ENCODE assay signal across 1 cellular context in the genomic region with DNA sequence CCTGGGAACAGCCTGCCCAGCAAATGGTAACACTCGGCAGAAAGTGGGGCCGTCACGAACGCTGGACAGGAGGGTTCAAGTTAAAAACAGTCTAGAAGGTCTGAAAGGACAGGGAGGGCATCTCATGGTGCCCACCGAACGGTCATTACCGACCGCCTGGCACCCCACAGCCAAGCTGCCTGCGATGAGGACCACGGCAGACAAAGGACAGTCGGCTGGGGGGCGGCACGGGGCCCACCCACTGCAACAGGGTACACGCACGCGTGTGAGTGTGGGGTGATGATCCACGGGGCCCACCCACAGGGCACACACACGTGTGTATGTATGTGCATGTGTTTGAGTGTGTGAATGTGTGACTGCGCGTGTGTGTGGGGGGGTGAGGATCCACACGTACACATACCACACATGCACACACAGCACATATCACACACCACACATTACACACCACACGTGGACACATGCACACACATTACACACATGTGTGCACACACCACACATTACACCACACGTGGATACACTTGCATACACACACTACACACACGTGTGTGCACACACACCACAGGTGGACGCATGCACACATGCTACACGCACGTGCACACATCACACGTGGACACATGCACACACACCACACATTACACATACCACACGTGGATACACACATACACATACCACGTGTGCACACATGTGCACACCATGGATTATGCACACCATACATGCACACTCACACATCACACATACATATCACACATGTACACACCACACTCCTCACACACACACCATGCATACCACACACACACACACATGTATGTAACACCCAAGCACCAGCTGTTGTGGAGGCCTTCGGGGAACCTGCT.
TF ChIP-seq lines count a peak whose summit lies in the region.

No MANE protein-coding gene starts in this region.

TF ChIP-seq in K562, 482 proteins besides CTCF, POLR2A, EP300 and RAD21 (continued from another document):
- TF ChIP-seq, protein P1, sequence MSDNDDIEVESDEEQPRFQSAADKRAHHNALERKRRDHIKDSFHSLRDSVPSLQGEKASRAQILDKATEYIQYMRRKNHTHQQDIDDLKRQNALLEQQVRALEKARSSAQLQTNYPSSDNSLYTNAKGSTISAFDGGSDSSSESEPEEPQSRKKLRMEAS (CRISPR knock-in tag; IDR thresholded peaks at IDR 0.05) = peak; percentile 80
- TF ChIP-seq ZKSCAN1 (IDR thresholded peaks at IDR 0.05; ENCODE audit: low read depth, low read length) (no peak), PHF20 (IDR thresholded peaks at IDR 0.05; ENCODE audit: partially characterized antibody) (peak; percentile 63), KDM1A (IDR thresholded peaks at IDR 0.05) (peak in 1 of 2 experiments; percentile 80; a peak in 1 of 4 replicates), NFATC3 (IDR thresholded peaks at IDR 0.05) (no peak), CBFB (CRISPR knock-in tag; IDR thresholded peaks at IDR 0.05) (0 out of 2 replicates have a peak, but pooled peaks have one; percentile 21), NR2C2 (CRISPR knock-in tag; IDR thresholded peaks at IDR 0.05) (no peak), NR2C2 (tag; IDR thresholded peaks at IDR 0.05) (no peak), TSC22D4 (tag; IDR thresholded peaks at IDR 0.05) (0 out of 2 replicates have a peak, but pooled peaks have one; percentile 40), ZNF184 (CRISPR knock-in tag; IDR thresholded peaks at IDR 0.05) (no peak), MAFK (IDR thresholded peaks at IDR 0.05; ENCODE audit: low read length) (no peak), CBX5 (IDR thresholded peaks at IDR 0.05; ENCODE audit: borderline replicate concordance, low read depth) (no peak), TEAD4 (IDR thresholded peaks at IDR 0.05; ENCODE audit: low read length) (no peak), TEAD4 (CRISPR knock-in tag; IDR thresholded peaks at IDR 0.05; ENCODE audit: borderline replicate concordance) (peak; percentile 37; the same call in 1 of the 2 replicates), TCFL5 (CRISPR knock-in tag; conservative IDR thresholded peaks at IDR 0.05) (no peak), PRMT5 (CRISPR knock-in tag; IDR thresholded peaks at IDR 0.05) (no peak), KLF16 (IDR thresholded peaks at IDR 0.05) (no peak), KLF10 (CRISPR knock-in tag; IDR thresholded peaks at IDR 0.05) (no peak), RFX1 (IDR thresholded peaks at IDR 0.05) (no peak), ZFPM2 (CRISPR knock-in tag; IDR thresholded peaks at IDR 0.05) (no peak), TRIM28 (IDR thresholded peaks at IDR 0.05) (no peak), HIVEP1 (CRISPR knock-in tag; IDR thresholded peaks at IDR 0.05) (no peak)
- TF ChIP-seq, protein P2, sequence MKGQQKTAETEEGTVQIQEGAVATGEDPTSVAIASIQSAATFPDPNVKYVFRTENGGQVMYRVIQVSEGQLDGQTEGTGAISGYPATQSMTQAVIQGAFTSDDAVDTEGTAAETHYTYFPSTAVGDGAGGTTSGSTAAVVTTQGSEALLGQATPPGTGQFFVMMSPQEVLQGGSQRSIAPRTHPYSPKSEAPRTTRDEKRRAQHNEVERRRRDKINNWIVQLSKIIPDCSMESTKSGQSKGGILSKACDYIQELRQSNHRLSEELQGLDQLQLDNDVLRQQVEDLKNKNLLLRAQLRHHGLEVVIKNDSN (CRISPR knock-in tag; IDR thresholded peaks at IDR 0.05) = peak; percentile 39
- TF ChIP-seq, protein P3, sequence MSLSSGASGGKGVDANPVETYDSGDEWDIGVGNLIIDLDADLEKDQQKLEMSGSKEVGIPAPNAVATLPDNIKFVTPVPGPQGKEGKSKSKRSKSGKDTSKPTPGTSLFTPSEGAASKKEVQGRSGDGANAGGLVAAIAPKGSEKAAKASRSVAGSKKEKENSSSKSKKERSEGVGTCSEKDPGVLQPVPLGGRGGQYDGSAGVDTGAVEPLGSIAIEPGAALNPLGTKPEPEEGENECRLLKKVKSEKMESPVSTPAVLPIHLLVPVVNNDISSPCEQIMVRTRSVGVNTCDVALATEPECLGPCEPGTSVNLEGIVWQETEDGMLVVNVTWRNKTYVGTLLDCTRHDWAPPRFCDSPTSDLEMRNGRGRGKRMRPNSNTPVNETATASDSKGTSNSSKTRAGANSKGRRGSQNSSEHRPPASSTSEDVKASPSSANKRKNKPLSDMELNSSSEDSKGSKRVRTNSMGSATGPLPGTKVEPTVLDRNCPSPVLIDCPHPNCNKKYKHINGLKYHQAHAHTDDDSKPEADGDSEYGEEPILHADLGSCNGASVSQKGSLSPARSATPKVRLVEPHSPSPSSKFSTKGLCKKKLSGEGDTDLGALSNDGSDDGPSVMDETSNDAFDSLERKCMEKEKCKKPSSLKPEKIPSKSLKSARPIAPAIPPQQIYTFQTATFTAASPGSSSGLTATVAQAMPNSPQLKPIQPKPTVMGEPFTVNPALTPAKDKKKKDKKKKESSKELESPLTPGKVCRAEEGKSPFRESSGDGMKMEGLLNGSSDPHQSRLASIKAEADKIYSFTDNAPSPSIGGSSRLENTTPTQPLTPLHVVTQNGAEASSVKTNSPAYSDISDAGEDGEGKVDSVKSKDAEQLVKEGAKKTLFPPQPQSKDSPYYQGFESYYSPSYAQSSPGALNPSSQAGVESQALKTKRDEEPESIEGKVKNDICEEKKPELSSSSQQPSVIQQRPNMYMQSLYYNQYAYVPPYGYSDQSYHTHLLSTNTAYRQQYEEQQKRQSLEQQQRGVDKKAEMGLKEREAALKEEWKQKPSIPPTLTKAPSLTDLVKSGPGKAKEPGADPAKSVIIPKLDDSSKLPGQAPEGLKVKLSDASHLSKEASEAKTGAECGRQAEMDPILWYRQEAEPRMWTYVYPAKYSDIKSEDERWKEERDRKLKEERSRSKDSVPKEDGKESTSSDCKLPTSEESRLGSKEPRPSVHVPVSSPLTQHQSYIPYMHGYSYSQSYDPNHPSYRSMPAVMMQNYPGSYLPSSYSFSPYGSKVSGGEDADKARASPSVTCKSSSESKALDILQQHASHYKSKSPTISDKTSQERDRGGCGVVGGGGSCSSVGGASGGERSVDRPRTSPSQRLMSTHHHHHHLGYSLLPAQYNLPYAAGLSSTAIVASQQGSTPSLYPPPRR (CRISPR knock-in tag; IDR thresholded peaks at IDR 0.05; ENCODE audit: borderline replicate concordance) = no peak
- TF ChIP-seq, protein P4, sequence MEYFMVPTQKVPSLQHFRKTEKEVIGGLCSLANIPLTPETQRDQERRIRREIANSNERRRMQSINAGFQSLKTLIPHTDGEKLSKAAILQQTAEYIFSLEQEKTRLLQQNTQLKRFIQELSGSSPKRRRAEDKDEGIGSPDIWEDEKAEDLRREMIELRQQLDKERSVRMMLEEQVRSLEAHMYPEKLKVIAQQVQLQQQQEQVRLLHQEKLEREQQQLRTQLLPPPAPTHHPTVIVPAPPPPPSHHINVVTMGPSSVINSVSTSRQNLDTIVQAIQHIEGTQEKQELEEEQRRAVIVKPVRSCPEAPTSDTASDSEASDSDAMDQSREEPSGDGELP (CRISPR knock-in tag; IDR thresholded peaks at IDR 0.05; ENCODE audit: borderline replicate concordance) = no peak
- TF ChIP-seq, protein P5, sequence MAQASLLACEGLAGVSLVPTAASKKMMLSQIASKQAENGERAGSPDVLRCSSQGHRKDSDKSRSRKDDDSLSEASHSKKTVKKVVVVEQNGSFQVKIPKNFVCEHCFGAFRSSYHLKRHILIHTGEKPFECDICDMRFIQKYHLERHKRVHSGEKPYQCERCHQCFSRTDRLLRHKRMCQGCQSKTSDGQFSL (CRISPR knock-in tag; IDR thresholded peaks at IDR 0.05) = 0 out of 2 replicates have a peak, but pooled peaks have one; percentile 43
- TF ChIP-seq, protein P5 (tag; IDR thresholded peaks at IDR 0.05) = no peak
